31 cellular contexts compared by ENCODE assay signal in genomic region chr6:168101201-168102092, GRCh38. TPM values are rescaled to one million over a fixed set of nuclear protein-coding genes. Genes with fewer than 3 reads are reported as not detected.
DNase-seq lines count a peak whose midpoint lies in the region; ATAC-seq, FAIRE-seq and TF ChIP-seq lines count a peak whose summit lies in the region.
"Had no signal": no experiment of that assay in that cellular context is flagged by ENCODE, and none has a peak within 500 bp of the region (broad histone marks: within the 10 kb centered on the region; RNA-seq: fewer than 3 reads in every experiment).

No MANE protein-coding gene starts in this region.

- no peak for DNase-seq in activated naive CD8-positive, alpha-beta T cell treated with anti-CD3 and anti-CD28 coated beads, Interleukin-2, amount 50 U/mL, for 24 hours
- no peak for DNase-seq in activated naive CD8-positive, alpha-beta T cell treated with anti-CD3 and anti-CD28 coated beads for 36 hours
- DNase-seq in H1 (ENCODE audit: low read depth in 1 of 2, low spot score in 2 of 2) (no peak), HepG2 (ENCODE audit: low spot score) (no peak), NCI-H1048 (lab: John Stamatoyannopoulos, UW) (no peak), colonic mucosa (no peak)
- no peak for DNase-seq in stimulated activated effector memory CD8-positive, alpha-beta T cell treated with anti-CD3 and anti-CD28 coated beads, Interleukin-12 subunit alpha, Interleukin-12 subunit beta, amount 100 ng/mL, for 72 hours (ENCODE audit: low spot score in 2 of 2)
- no peak for DNase-seq in activated CD4-positive, CD25-positive, alpha-beta regulatory T cell treated with anti-CD3 and anti-CD28 coated beads, Interleukin-2, amount 50 U/mL, for 72 hours
- DNase-seq: 8988T; activated B cell treated with CpG ODN at 0.5 μM for 24 hours; activated CD8-positive, alpha-beta T cell treated with anti-CD3 and anti-CD28 coated beads for 36 hours; activated gamma-delta T cell treated with Interleukin-2 at 50 U/mL for 16 hours; amygdala; foreskin fibroblast; GF-D8; HCEC 1CT; KBM-7; MM.1S; NCI-H1694; NCI-H526 treated with DMSO at 0.1 percent for 48 hours; stimulated activated CD4-positive, alpha-beta T cell treated with anti-CD3 and anti-CD28 coated beads, Interleukin-2, amount 100 ng/mL, for 24 hours; stimulated activated naive CD4-positive, alpha-beta T cell treated with Interleukin-2 at 50 U/mL for 16 hours had no signal

- no peaks in the 10 kb centered on the region for H3K79me2 ChIP-seq in H1 (ENCODE audit: control insufficient read depth in 1 of 2, insufficient read depth in 2 of 2, low read length in 2 of 2)
- no peaks in the 10 kb centered on the region for H3K79me2 ChIP-seq in HepG2 (ENCODE audit: insufficient read depth, low read length)
- H3K79me2 ChIP-seq: hepatocyte, parathyroid adenoma had no signal

- H3K4me3 ChIP-seq in H1 (ENCODE audit: extremely low read depth in 1 of 4, insufficient read depth in 2 of 4, low read depth in 3 of 4, low read length in 4 of 4): peak overlapping the region in 2 of 4 experiments; percentile 4 to 50; a peak in 4 of 8 replicates
- H3K4me3 ChIP-seq in HepG2 (replicated peaks in 1 of 3; ENCODE audit: insufficient read depth in 1 of 3, low read depth in 2 of 3, low read length in 3 of 3): no peak overlapping the region
- no peak overlapping the region for H3K4me3 ChIP-seq in colonic mucosa
- H3K4me3 ChIP-seq: hepatocyte had no signal

- TF ChIP-seq CTCF in H1 (IDR thresholded peaks at IDR 0.05; ENCODE audit: control extremely low read depth in 1 of 3, insufficient read depth in 1 of 3, low read depth in 1 of 3, low read length in 3 of 3) (no peak), HepG2 (CRISPR knock-in tag; IDR thresholded peaks at IDR 0.05) (no peak), colonic mucosa (IDR thresholded peaks at IDR 0.05) (no peak)

- H3K4me2 ChIP-seq in H1 (ENCODE audit: insufficient read depth in 1 of 2, low read depth in 2 of 2, low read length in 2 of 2) (peak overlapping the region; percentile 32 to 65), HepG2 (ENCODE audit: low read depth, low read length) (no peak overlapping the region)
- H3K4me2 ChIP-seq: hepatocyte had no signal

- H2BK120ac ChIP-seq in H1 (replicated peaks; ENCODE audit: low read depth, low read length): no peak overlapping the region

- H3K14ac ChIP-seq in H1 (ENCODE audit: insufficient read length): no peak overlapping the region

- BruUV-seq in HepG2 (replicated peaks; lab: Mats Ljungman, UMichigan): no TSS peak

- no peaks in the 10 kb centered on the region for H3K23me2 ChIP-seq in H1 (ENCODE audit: low read depth, low read length)

- CTCF ChIA-PET in H1 (lab: Charles Lee; ENCODE audit: partially characterized antibody) (interaction anchor here (1.6 to 1.8 kb wide), 2 partner anchors 28 to 30 kb away, joined by 4 to 5 read pairs; no protein-coding TSS in a partner anchor), HepG2 (lab: Yijun Ruan, JAX; ENCODE audit: low intra/inter-chr PET ratio, low total read pairs) (no interaction called here)

- WGBS in H1 (ENCODE audit: extremely low coverage in 1 of 2, insufficient coverage in 1 of 2, insufficient read length in 1 of 2, insufficient replicate concordance in 2 of 2, low coverage in 1 of 2, low lambda C conversion rate in 2 of 2, missing lambda C conversion rate in 1 of 2), 2 experiments: 35% methylated on average over 13 of the region's 94 CpGs; no CpG with 5 or more reads in 1 of the 2 experiments
- 74% methylated on average over 51 of the region's 94 CpGs for WGBS in HepG2 (ENCODE audit: low lambda C conversion rate)

- peaks cover 38% of the 10 kb centered on the region for H3K27me3 Mint-ChIP-seq in activated naive CD8-positive, alpha-beta T cell treated with anti-CD3 and anti-CD28 coated beads, Interleukin-2, amount 50 U/mL, for 24 hours
- H3K27me3 Mint-ChIP-seq in activated naive CD8-positive, alpha-beta T cell treated with anti-CD3 and anti-CD28 coated beads for 36 hours: peaks cover 67% of the 10 kb centered on the region

- H3K27ac Mint-ChIP-seq in activated naive CD8-positive, alpha-beta T cell treated with anti-CD3 and anti-CD28 coated beads, Interleukin-2, amount 50 U/mL, for 24 hours: no peak overlapping the region
- H3K27ac Mint-ChIP-seq in activated naive CD8-positive, alpha-beta T cell treated with anti-CD3 and anti-CD28 coated beads for 36 hours: no peak overlapping the region
- H3K27ac Mint-ChIP-seq in stimulated activated effector memory CD8-positive, alpha-beta T cell treated with anti-CD3 and anti-CD28 coated beads, Interleukin-12 subunit alpha, Interleukin-12 subunit beta, amount 100 ng/mL, for 72 hours: no peak overlapping the region
- H3K27ac Mint-ChIP-seq: activated B cell treated with CpG ODN at 0.5 μM for 24 hours; activated CD8-positive, alpha-beta T cell treated with anti-CD3 and anti-CD28 coated beads for 36 hours had no signal

- H2BK15ac ChIP-seq in H1 (ENCODE audit: low read length): no peak overlapping the region

- peak; percentile 26 for ATAC-seq in activated naive CD8-positive, alpha-beta T cell treated with anti-CD3 and anti-CD28 coated beads, Interleukin-2, amount 50 U/mL, for 24 hours
- ATAC-seq in HepG2: no peak
- ATAC-seq in stimulated activated effector memory CD8-positive, alpha-beta T cell treated with anti-CD3 and anti-CD28 coated beads, Interleukin-12 subunit alpha, Interleukin-12 subunit beta, amount 100 ng/mL, for 72 hours: peak; percentile 14
- ATAC-seq: activated CD8-positive, alpha-beta T cell treated with anti-CD3 and anti-CD28 coated beads for 36 hours; SK-N-SH treated with all-trans-retinoic acid at 6 μM for 48 hours had no signal

- TF ChIP-seq EP300 in H1 (IDR thresholded peaks at IDR 0.05; ENCODE audit: borderline replicate concordance in 1 of 2, low read depth in 2 of 2, low read length in 2 of 2): no peak
- TF ChIP-seq EP300 in HepG2 (IDR thresholded peaks at IDR 0.05; ENCODE audit: low read depth in 2 of 2, low read length in 2 of 2): no peak
- no peak for TF ChIP-seq EP300 in HepG2 (CRISPR knock-in tag; IDR thresholded peaks at IDR 0.05; ENCODE audit: borderline replicate concordance)

- no peaks in the 10 kb centered on the region for H4K20me1 ChIP-seq in H1 (replicated peaks in 1 of 2; ENCODE audit: control insufficient read depth in 1 of 2, insufficient read depth in 2 of 2, low read length in 2 of 2)
- no peaks in the 10 kb centered on the region for H4K20me1 ChIP-seq in HepG2 (ENCODE audit: insufficient read depth, low read length)

- no peak overlapping the region for H2BK12ac ChIP-seq in H1 (ENCODE audit: low read depth, low read length)

- FAIRE-seq in H1 (lab: Jason Lieb, UNC) (no peak), HepG2 (lab: Jason Lieb, UNC) (no peak)
- FAIRE-seq: RCC 7860 had no signal

- H3K23ac ChIP-seq in H1 (ENCODE audit: insufficient read length): no peak overlapping the region

- H3K27ac ChIP-seq in H1 (ENCODE audit: low read depth, low read length) (no peak overlapping the region), HepG2 (ENCODE audit: extremely low read length, insufficient read depth, low read length) (no peak overlapping the region), colonic mucosa (no peak overlapping the region)
- H3K27ac ChIP-seq: hepatocyte, parathyroid adenoma, tibial nerve had no signal

- H4K8ac ChIP-seq in H1 (ENCODE audit: extremely low read depth, insufficient read depth, low read length): no peak overlapping the region; the same call in 1 of the 2 replicates

- H3K4me3 Mint-ChIP-seq in activated naive CD8-positive, alpha-beta T cell treated with anti-CD3 and anti-CD28 coated beads, Interleukin-2, amount 50 U/mL, for 24 hours: no peak overlapping the region
- H3K4me3 Mint-ChIP-seq in activated naive CD8-positive, alpha-beta T cell treated with anti-CD3 and anti-CD28 coated beads for 36 hours: no peak overlapping the region
- H3K4me3 Mint-ChIP-seq in stimulated activated effector memory CD8-positive, alpha-beta T cell treated with anti-CD3 and anti-CD28 coated beads, Interleukin-12 subunit alpha, Interleukin-12 subunit beta, amount 100 ng/mL, for 72 hours: no peak overlapping the region
- H3K4me3 Mint-ChIP-seq: activated B cell treated with CpG ODN at 0.5 μM for 24 hours; activated CD8-positive, alpha-beta T cell treated with anti-CD3 and anti-CD28 coated beads for 36 hours; nephron had no signal

- H3K9ac ChIP-seq in H1 (replicated peaks in 1 of 4; ENCODE audit: extremely low read depth in 1 of 4, low read depth in 3 of 4, low read length in 3 of 4): no peak overlapping the region
- no peak overlapping the region for H3K9ac ChIP-seq in HepG2 (ENCODE audit: insufficient read depth, low read depth, low read length)
- H3K9ac ChIP-seq in colonic mucosa (ENCODE audit: low read depth in 2 of 2, low read length in 2 of 2): no peak overlapping the region
- H3K9ac ChIP-seq: parathyroid adenoma had no signal

- H4K5ac ChIP-seq in H1 (ENCODE audit: insufficient read length, low read depth, low read length): no peak overlapping the region

- H4K91ac ChIP-seq in H1 (replicated peaks; ENCODE audit: insufficient read length, low read length): no peak overlapping the region

- H2AFZ ChIP-seq in H1 (ENCODE audit: low read length) (no peak overlapping the region; the same call in 1 of the 2 replicates), HepG2 (ENCODE audit: low read length) (no peak overlapping the region)
- H2AFZ ChIP-seq: hepatocyte had no signal

- no peaks in the 10 kb centered on the region for H3K79me1 ChIP-seq in H1 (ENCODE audit: low read depth, low read length)

- no peak overlapping the region for H2BK20ac ChIP-seq in H1 (ENCODE audit: low read length)

- H3K56ac ChIP-seq in H1 (replicated peaks; ENCODE audit: insufficient read length, low read depth, low read length): no peak overlapping the region

- no peaks in the 10 kb centered on the region for H3K4me1 Mint-ChIP-seq in activated naive CD8-positive, alpha-beta T cell treated with anti-CD3 and anti-CD28 coated beads, Interleukin-2, amount 50 U/mL, for 24 hours
- H3K4me1 Mint-ChIP-seq in activated naive CD8-positive, alpha-beta T cell treated with anti-CD3 and anti-CD28 coated beads for 36 hours: no peaks in the 10 kb centered on the region
- no peaks in the 10 kb centered on the region for H3K4me1 Mint-ChIP-seq in stimulated activated effector memory CD8-positive, alpha-beta T cell treated with anti-CD3 and anti-CD28 coated beads, Interleukin-12 subunit alpha, Interleukin-12 subunit beta, amount 100 ng/mL, for 72 hours
- H3K4me1 Mint-ChIP-seq: activated B cell treated with CpG ODN at 0.5 μM for 24 hours had no signal

- H2BK5ac ChIP-seq in H1 (ENCODE audit: low read depth, low read length): no peak overlapping the region

- no peak overlapping the region for H3K4ac ChIP-seq in H1 (replicated peaks; ENCODE audit: insufficient read length, low read depth, low read length)

- no peaks in the 10 kb centered on the region for H3K9me3 Mint-ChIP-seq in activated naive CD8-positive, alpha-beta T cell treated with anti-CD3 and anti-CD28 coated beads, Interleukin-2, amount 50 U/mL, for 24 hours
- no peaks in the 10 kb centered on the region for H3K9me3 Mint-ChIP-seq in activated naive CD8-positive, alpha-beta T cell treated with anti-CD3 and anti-CD28 coated beads for 36 hours
- no peaks in the 10 kb centered on the region for H3K9me3 Mint-ChIP-seq in stimulated activated effector memory CD8-positive, alpha-beta T cell treated with anti-CD3 and anti-CD28 coated beads, Interleukin-12 subunit alpha, Interleukin-12 subunit beta, amount 100 ng/mL, for 72 hours
- H3K9me3 Mint-ChIP-seq: activated B cell treated with CpG ODN at 0.5 μM for 24 hours; activated CD8-positive, alpha-beta T cell treated with anti-CD3 and anti-CD28 coated beads for 36 hours; nephron had no signal

- no peak overlapping the region for H3K18ac ChIP-seq in H1 (ENCODE audit: extremely low read depth, low read length)

- TF ChIP-seq RAD21 in H1 (IDR thresholded peaks at IDR 0.05 in 1 of 2, conservative IDR thresholded peaks at IDR 0.05 in 1 of 2; ENCODE audit: low read depth in 2 of 2, low read length in 2 of 2) (no peak), HepG2 (CRISPR knock-in tag; IDR thresholded peaks at IDR 0.05) (no peak)

- TF ChIP-seq POLR2A in H1 (IDR thresholded peaks at IDR 0.05; ENCODE audit: control extremely low read depth in 1 of 2, low read depth in 2 of 2, low read length in 2 of 2) (no peak), HepG2 (IDR thresholded peaks at IDR 0.05; ENCODE audit: insufficient read depth in 1 of 2, low read depth in 2 of 2, low read length in 2 of 2) (no peak)

- no peaks in the 10 kb centered on the region for H3K9me3 ChIP-seq in H1 (ENCODE audit: insufficient read depth in 2 of 2, low read depth in 1 of 2, low read length in 1 of 2)
- H3K9me3 ChIP-seq in HepG2 (ENCODE audit: low read length): no peaks in the 10 kb centered on the region
- no peaks in the 10 kb centered on the region for H3K9me3 ChIP-seq in colonic mucosa
- H3K9me3 ChIP-seq: tibial nerve had no signal

- H3K36me3 ChIP-seq in H1 (ENCODE audit: control insufficient read depth in 2 of 4, insufficient read depth in 4 of 4, low read length in 3 of 4) (no peaks in the 10 kb centered on the region), HepG2 (replicated peaks in 1 of 2; ENCODE audit: control insufficient read depth in 1 of 2, insufficient read depth in 2 of 2, low read length in 2 of 2) (no peaks in the 10 kb centered on the region), colonic mucosa (no peaks in the 10 kb centered on the region)
- H3K36me3 ChIP-seq: tibial nerve had no signal

- H3K27me3 ChIP-seq in H1 (replicated peaks in 1 of 4; ENCODE audit: control insufficient read depth in 3 of 4, extremely low read depth in 1 of 4, insufficient read depth in 3 of 4, low read length in 3 of 4) (peaks cover 9 to 30% (median 21%) of the 10 kb centered on the region in 4 experiments; a peak in 6 of 7 replicates), HepG2 (ENCODE audit: control insufficient read depth in 1 of 2, insufficient read depth in 2 of 2, low read length in 2 of 2) (peaks cover 6 to 66% of the 10 kb centered on the region in 2 experiments), colonic mucosa (peaks cover 19% of the 10 kb centered on the region)
- H3K27me3 ChIP-seq: hepatocyte had no signal

- POLR2A ChIA-PET in H1 (lab: Charles Lee; ENCODE audit: partially characterized antibody): no interaction called here
- POLR2A ChIA-PET in HepG2 (lab: Yijun Ruan, JAX): no interaction called here

- H3K36me3 Mint-ChIP-seq in activated naive CD8-positive, alpha-beta T cell treated with anti-CD3 and anti-CD28 coated beads, Interleukin-2, amount 50 U/mL, for 24 hours (ENCODE audit: low read depth): no peaks in the 10 kb centered on the region
- no peaks in the 10 kb centered on the region for H3K36me3 Mint-ChIP-seq in activated naive CD8-positive, alpha-beta T cell treated with anti-CD3 and anti-CD28 coated beads for 36 hours
- H3K36me3 Mint-ChIP-seq in stimulated activated effector memory CD8-positive, alpha-beta T cell treated with anti-CD3 and anti-CD28 coated beads, Interleukin-12 subunit alpha, Interleukin-12 subunit beta, amount 100 ng/mL, for 72 hours: no peaks in the 10 kb centered on the region

- intact Hi-C loops in HepG2 (cut with micrococcal nuclease; ENCODE audit: unreplicated experiment): no loop called here
- intact Hi-C loops in colonic mucosa (cut with DNase I): no loop called here

- peaks cover under 1 to 12% (median 5%) of the 10 kb centered on the region in 4 experiments; a peak in 6 of 7 replicates for H3K4me1 ChIP-seq in H1 (replicated peaks in 1 of 4; ENCODE audit: control insufficient read depth in 3 of 4, insufficient read depth in 4 of 4, low read length in 3 of 4)
- no peaks in the 10 kb centered on the region for H3K4me1 ChIP-seq in HepG2 (ENCODE audit: insufficient read depth, low read length)
- no peaks in the 10 kb centered on the region for H3K4me1 ChIP-seq in colonic mucosa
- H3K4me1 ChIP-seq: parathyroid adenoma had no signal

- in situ Hi-C loops in HepG2 (cut with HindIII; ENCODE audit: extremely low pct_ligation_motif_present, low pct_unique_long_range_greater_than_20kb): no loop called here

- no peak overlapping the region for H2AK5ac ChIP-seq in H1 (ENCODE audit: low read depth, low read length)

RNA-seq across cellular contexts. Expression of gene FRMD1, which starts 22.4 kb away (rescaled TPM):
- total RNA-seq in activated naive CD8-positive, alpha-beta T cell treated with anti-CD3 and anti-CD28 coated beads for 36 hours: not detected
- not detected in 2 replicates for total RNA-seq in H1 (2021; fragmentation: NEBNext Ultra II Directional; extraction: Animal tissue kit (Norgen Biotek cat#: 25700))
- polyA plus RNA-seq in H1 (2011; rRNA removed) (0.36 and 0.69 TPM in 2 replicates), HepG2 (2011; rRNA removed) (0.01 and 0.09 TPM in 2 replicates)
- 0.34 TPM for polyA plus RNA-seq in H1 (2011; cell fraction: cytosol; rRNA removed)
- polyA plus RNA-seq in H1 (2011; cell fraction: nucleus; rRNA removed): 1.5 TPM
- polyA plus RNA-seq in H1 (2012, experiment 1 of 2): 0.21 to 0.45 TPM (median 0.37 TPM) in 4 replicates
- polyA plus RNA-seq in H1 (2012, experiment 2 of 2): 0.13 TPM
- polyA plus RNA-seq in H1 (2013, experiment 1 of 2): 0.06 TPM
- 0.07 TPM for polyA plus RNA-seq in H1 (2013, experiment 2 of 2)
- 0.22 and 0.24 TPM in 2 replicates for polyA minus RNA-seq in H1 (2011; rRNA and poly(A)+ RNA removed)
- polyA minus RNA-seq in H1 (2011; cell fraction: cytosol; rRNA and poly(A)+ RNA removed): not detected
- 0.50 TPM for polyA minus RNA-seq in H1 (2011; cell fraction: nucleus; rRNA and poly(A)+ RNA removed)
- total RNA-seq in HepG2 (2016; rRNA removed; fragmentation: Illumina TruSeq; extraction: Trizol) (not detected in 2 replicates), colonic mucosa (10 to 100 TPM in 1 of 2 donors, 1 to 10 TPM in 1; 2.3 to 21.0 TPM)
- not detected in 2 replicates for total RNA-seq in HepG2 (2016; cell fraction: cytosol; rRNA removed; fragmentation: Illumina TruSeq; extraction: Trizol; ENCODE audit: low read depth)
- not detected in 2 replicates for total RNA-seq in HepG2 (2016; cell fraction: insoluble cytoplasmic fraction; rRNA removed; fragmentation: Illumina TruSeq; extraction: Trizol)
- not detected in 2 replicates for total RNA-seq in HepG2 (2016; cell fraction: membrane; rRNA removed; fragmentation: Illumina TruSeq; extraction: Trizol)
- not detected in 2 replicates for total RNA-seq in HepG2 (2016; cell fraction: nucleus; rRNA removed; fragmentation: Illumina TruSeq; extraction: Trizol)
- 0.01 and 0.03 TPM in 2 replicates for polyA plus RNA-seq in HepG2 (2011; cell fraction: cytosol; rRNA removed)
- polyA plus RNA-seq in HepG2 (2011; cell fraction: nucleus; rRNA removed): 0.14 and 0.32 TPM in 2 replicates
- polyA plus RNA-seq in HepG2 (2012): 0.05 TPM in 2 replicates
- not detected in 2 replicates for polyA plus RNA-seq in HepG2 (2016; cell fraction: cytosol; fragmentation: Illumina TruSeq; extraction: Trizol; ENCODE audit: low read depth)
- not detected in 2 replicates for polyA plus RNA-seq in HepG2 (2016; cell fraction: insoluble cytoplasmic fraction; fragmentation: Illumina TruSeq; extraction: Trizol; ENCODE audit: low read depth)
- polyA plus RNA-seq in HepG2 (2016; cell fraction: membrane; fragmentation: Illumina TruSeq; extraction: Trizol; ENCODE audit: low read depth): not detected in 2 replicates
- not detected in 2 replicates for polyA plus RNA-seq in HepG2 (2016; cell fraction: nucleus; fragmentation: Illumina TruSeq; extraction: Trizol; ENCODE audit: insufficient read depth, low read depth)
- 0.04 TPM in 1 of 2 replicates, not detected in the other for polyA minus RNA-seq in HepG2 (2011; rRNA and poly(A)+ RNA removed; ENCODE audit: low replicate concordance)
- not detected in 2 replicates for polyA minus RNA-seq in HepG2 (2011; cell fraction: cytosol; rRNA and poly(A)+ RNA removed)
- polyA minus RNA-seq in HepG2 (2011; cell fraction: nucleus; rRNA and poly(A)+ RNA removed): 0.13 TPM in 1 of 2 replicates, not detected in the other
- total RNA-seq: activated B cell treated with CpG ODN at 0.5 μM for 24 hours; activated CD8-positive, alpha-beta T cell treated with anti-CD3 and anti-CD28 coated beads for 36 hours; epithelial cell of proximal tubule; kidney epithelial cell; skeletal muscle tissue had no signal
- polyA plus RNA-seq: hepatocyte had no signal
